1 cellular context compared by ENCODE assay signal in genomic region chr5:131164161-131164930, GRCh38.
A peak's percentile ranks its signal among the peaks of the same experiment; 100 is the strongest.
TF ChIP-seq lines count a peak whose summit lies in the region.

No MANE protein-coding gene starts in this region.

TF ChIP-seq in IMR-90, 13 proteins besides CTCF, POLR2A, EP300 and RAD21 (continued from another document):
- no peak for TF ChIP-seq MAFK (IDR thresholded peaks at IDR 0.05; ENCODE audit: low read depth, low read length)
- 0 out of 2 replicates have a peak, but pooled peaks have one; percentile 6 for TF ChIP-seq MXI1 (IDR thresholded peaks at IDR 0.05; ENCODE audit: borderline replicate concordance, low read depth, low read length)
- TF ChIP-seq MAZ (IDR thresholded peaks at IDR 0.05; ENCODE audit: borderline replicate concordance, low read depth, low read length): no peak; the same call in 1 of the 2 replicates
- TF ChIP-seq RCOR1 (IDR thresholded peaks at IDR 0.05; ENCODE audit: insufficient replicate concordance, low read length): no peak
- no peak; the same call in 1 of the 2 replicates for TF ChIP-seq CHD1 (IDR thresholded peaks at IDR 0.05; ENCODE audit: low read depth, low read length)
- peak; percentile 37; the same call in 1 of the 2 replicates for TF ChIP-seq BHLHE40 (IDR thresholded peaks at IDR 0.05; ENCODE audit: low read depth, low read length)
